ENCODE assay signal across 30 cellular contexts in the genomic region with DNA sequence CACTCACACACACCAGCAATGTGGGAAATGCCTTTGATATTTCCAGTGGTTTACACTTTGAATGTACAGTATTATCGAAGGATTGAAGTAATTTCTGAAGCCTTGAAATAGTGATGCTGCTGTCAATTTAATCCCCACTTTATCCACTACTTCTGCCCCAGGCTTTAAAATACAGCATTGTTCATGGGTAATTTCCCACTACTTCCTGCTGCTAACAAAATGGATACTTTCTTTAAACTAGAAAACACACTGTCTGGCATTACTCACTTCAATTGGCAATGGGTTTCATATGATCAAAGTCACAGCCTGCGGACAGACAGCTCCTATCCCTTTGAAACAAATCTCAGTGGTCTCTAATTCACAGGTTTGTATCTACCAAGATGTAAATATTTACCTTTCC.
"Had no signal": no experiment of that assay in that cellular context is flagged by ENCODE, and none has a peak within 500 bp of the region (broad histone marks: within the 10 kb centered on the region; RNA-seq: fewer than 3 reads in every experiment).

No MANE protein-coding gene starts in this region.

- H2AFZ ChIP-seq: neural progenitor cell, parathyroid adenoma had no signal

- H3K4me3 ChIP-seq: neural progenitor cell, ovary, psoas muscle, right lobe of liver, sigmoid colon, spleen, suprapubic skin, testis, tibial artery, transverse colon, upper lobe of right lung, uterus had no signal

- H3K9ac ChIP-seq: neural progenitor cell, parathyroid adenoma had no signal

- H3K4me1 ChIP-seq: parathyroid adenoma, psoas muscle, right lobe of liver, spleen, suprapubic skin, testis, transverse colon, upper lobe of right lung, uterus had no signal

- H3K9me3 ChIP-seq: ovary, psoas muscle, right lobe of liver, sigmoid colon, suprapubic skin, testis, transverse colon, upper lobe of right lung had no signal

- H3K27ac ChIP-seq: neural progenitor cell, ovary, parathyroid adenoma, psoas muscle, right lobe of liver, spleen, suprapubic skin, testis, tibial artery, transverse colon, upper lobe of right lung, uterus had no signal

- H3K36me3 ChIP-seq: neural progenitor cell, ovary, right lobe of liver, sigmoid colon, spleen, suprapubic skin, tibial artery, transverse colon, upper lobe of right lung, uterus had no signal

- ATAC-seq: naive thymus-derived CD8-positive, alpha-beta T cell; natural killer cell treated with Interleukin-12 subunit alpha and Interleukin-12 subunit beta and Interleukin-15 and Interleukin-18, amount 100 ng/mL, for 72 hours; psoas muscle; right cardiac atrium; right lobe of liver; stimulated activated memory B cell treated with anti-CD40 and anti-IgM and Interleukin-4, amounts not matched to agents 10 μg/mL and 1 μg/mL and 100 μg/mL, for 72 hours; stimulated activated naive CD8-positive, alpha-beta T cell treated with anti-CD3 and anti-CD28 coated beads, Interleukin-15, amount 100 ng/mL, for 72 hours; stimulated activated naive CD8-positive, alpha-beta T cell treated with anti-CD3 and anti-CD28 coated beads, Interleukin-15, Interleukin-2, amounts not matched to agents 100 U/mL and 50 U/mL, for 24 hours; upper lobe of right lung had no signal

- DNase-seq: naive thymus-derived CD8-positive, alpha-beta T cell; nephron progenitor cell; occipital lobe; ovary; posterior cingulate gyrus; psoas muscle; right cardiac atrium; right lobe of liver; sigmoid colon; small intestine; spleen; stimulated activated CD4-positive, alpha-beta T cell treated with anti-CD3 and anti-CD28 coated beads, Interleukin-12 subunit alpha, Interleukin-12 subunit beta, amount 100 ng/mL, for 4 hours; stimulated activated CD4-positive, alpha-beta T cell treated with anti-CD3 and anti-CD28 coated beads, Interleukin-1b, Interleukin-23, amount 100 ng/mL, for 48 hours; stimulated activated CD4-positive, alpha-beta T cell treated with anti-CD3 and anti-CD28 coated beads, Interleukin-4, amount 100 ng/mL, for 1 hour; stimulated activated CD4-positive, alpha-beta T cell treated with anti-CD3 and anti-CD28 coated beads, Interleukin-4, amount 100 ng/mL, for 4 hours; stimulated activated CD8-positive, alpha-beta memory T cell treated with anti-CD3 and anti-CD28 coated beads, Interleukin-4, amount 100 ng/mL, for 48 hours; stimulated activated naive CD4-positive, alpha-beta T cell; stimulated activated naive CD8-positive, alpha-beta T cell treated with anti-CD3 and anti-CD28 coated beads, Interleukin-15, amount 100 ng/mL, for 72 hours; stimulated activated naive CD8-positive, alpha-beta T cell treated with anti-CD3 and anti-CD28 coated beads, Interleukin-15, Interleukin-2, amounts not matched to agents 100 U/mL and 50 U/mL, for 24 hours; substantia nigra; testis; tibial artery; transverse colon; upper lobe of right lung; uterus had no signal

- H3K27me3 ChIP-seq: neural progenitor cell, ovary, right lobe of liver, sigmoid colon, spleen, suprapubic skin, testis, tibial artery, transverse colon, upper lobe of right lung, uterus had no signal

- H3K4me2 ChIP-seq: neural progenitor cell had no signal

- H3K79me2 ChIP-seq: parathyroid adenoma had no signal
